In genomic region chr20:58566981-58567380, GRCh38 we compare ENCODE assay signal across 2 cellular contexts.
TF ChIP-seq lines count a peak whose summit lies in the region.

No MANE protein-coding gene starts in this region.

TF ChIP-seq in IMR-90, 13 proteins besides CTCF, POLR2A, EP300 and RAD21:
- TF ChIP-seq RFX5 (IDR thresholded peaks at IDR 0.05; ENCODE audit: low read depth, low read length), result no peak
- TF ChIP-seq, protein P1, sequence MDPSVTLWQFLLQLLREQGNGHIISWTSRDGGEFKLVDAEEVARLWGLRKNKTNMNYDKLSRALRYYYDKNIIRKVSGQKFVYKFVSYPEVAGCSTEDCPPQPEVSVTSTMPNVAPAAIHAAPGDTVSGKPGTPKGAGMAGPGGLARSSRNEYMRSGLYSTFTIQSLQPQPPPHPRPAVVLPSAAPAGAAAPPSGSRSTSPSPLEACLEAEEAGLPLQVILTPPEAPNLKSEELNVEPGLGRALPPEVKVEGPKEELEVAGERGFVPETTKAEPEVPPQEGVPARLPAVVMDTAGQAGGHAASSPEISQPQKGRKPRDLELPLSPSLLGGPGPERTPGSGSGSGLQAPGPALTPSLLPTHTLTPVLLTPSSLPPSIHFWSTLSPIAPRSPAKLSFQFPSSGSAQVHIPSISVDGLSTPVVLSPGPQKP (IDR thresholded peaks at IDR 0.05; ENCODE audit: borderline replicate concordance, low read depth, low read length), result no peak
- no peak for TF ChIP-seq NFE2L2 (IDR thresholded peaks at IDR 0.05; ENCODE audit: low read depth, low read length)
- no peak for TF ChIP-seq MAFK (IDR thresholded peaks at IDR 0.05; ENCODE audit: low read depth, low read length)
- no peak for TF ChIP-seq SMC3 (IDR thresholded peaks at IDR 0.05; ENCODE audit: low read depth, low read length)

TF ChIP-seq in SK-N-SH, 30 proteins besides CTCF, POLR2A, EP300 and RAD21:
- TF ChIP-seq YY1 (IDR thresholded peaks at IDR 0.05; ENCODE audit: low read depth), result no peak
